Comparison of ENCODE assay signal across 1 cellular context in genomic region chr4:52939739-52940138, GRCh38.
TF ChIP-seq lines count a peak whose summit lies in the region.

No MANE protein-coding gene starts in this region.

TF ChIP-seq in H1, 55 proteins besides CTCF, POLR2A, EP300 and RAD21:
- TF ChIP-seq TCF12 (IDR thresholded peaks at IDR 0.05; ENCODE audit: low read depth, low read length) (0 out of 2 replicates have a peak, but pooled peaks have one; percentile 27), TEAD4 (IDR thresholded peaks at IDR 0.05; ENCODE audit: low read depth, low read length) (peak; percentile 63), NANOG (IDR thresholded peaks at IDR 0.05; ENCODE audit: insufficient read depth, low read depth, low read length, poor library complexity, severe bottlenecking) (peak; percentile 10), SIX5 (IDR thresholded peaks at IDR 0.05; ENCODE audit: low read depth, low read length) (no peak)
